In the genomic region with DNA sequence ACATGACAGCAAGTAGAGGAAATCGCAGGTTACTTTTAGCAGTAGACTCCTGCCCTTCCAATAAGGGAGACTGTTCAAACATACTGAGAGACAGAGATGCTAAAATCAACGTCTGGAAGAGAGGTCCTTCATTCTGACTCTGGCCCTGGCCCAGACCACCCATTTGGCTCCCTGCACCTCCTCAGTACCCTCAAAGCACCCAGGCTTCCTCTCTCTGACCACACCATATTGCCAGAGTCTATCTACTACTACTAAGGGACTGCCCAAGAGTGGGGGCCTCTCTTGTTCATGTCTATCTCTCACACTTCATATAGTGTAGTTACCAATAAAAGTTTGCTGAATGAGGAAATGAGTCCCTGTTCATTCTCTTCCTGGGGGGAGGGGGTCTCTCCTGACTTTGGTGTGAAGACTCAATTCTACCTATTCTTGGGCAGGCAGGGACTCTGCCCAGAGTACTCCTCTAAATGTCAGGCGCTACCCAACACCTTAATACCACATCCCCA, we compare ENCODE assay signal across 8 cellular contexts. TPM values are rescaled to one million over a fixed set of nuclear protein-coding genes. Genes with fewer than 3 reads are reported as not detected.
A peak's percentile ranks its signal among the peaks of the same experiment; 100 is the strongest.
DNase-seq lines count a peak whose midpoint lies in the region; ATAC-seq and TF ChIP-seq lines count a peak whose summit lies in the region.

No MANE protein-coding gene starts in this region.

- in situ Hi-C loops in brain microvascular endothelial cell (cut with HindIII; ENCODE audit: low pct_ligation_motif_present, low sequenced_read_pairs) (no loop called here), GM13976 (cut with MboI; ENCODE audit: low sequenced_read_pairs, unreplicated experiment) (no loop called here)

- peaks cover 100% of the 10 kb centered on the region for H3K79me2 ChIP-seq in osteoblast (ENCODE audit: insufficient read depth, low read length)

- TF ChIP-seq CTCF in Caco-2 (IDR thresholded peaks at IDR 0.05; ENCODE audit: insufficient read depth in 1 of 2, low read depth in 1 of 2, low read length in 1 of 2, severe bottlenecking in 1 of 2, unreplicated experiment in 1 of 2): no peak
- no peak for TF ChIP-seq CTCF in brain microvascular endothelial cell (IDR thresholded peaks at IDR 0.05; ENCODE audit: low read depth, low read length, missing control alignments)
- TF ChIP-seq CTCF in osteoblast (IDR thresholded peaks at IDR 0.05; ENCODE audit: extremely low read depth, low read depth, low read length): no peak
- no peak for TF ChIP-seq CTCF in GM13976 (IDR thresholded peaks at IDR 0.05; ENCODE audit: borderline replicate concordance, control extremely low read depth, extremely low read depth, insufficient read depth, missing control alignments)

- H4K20me1 ChIP-seq in osteoblast (ENCODE audit: insufficient read depth, low read length): peaks cover 48% of the 10 kb centered on the region

- peak overlapping the region; percentile 39 for H3K4me3 Mint-ChIP-seq in Caco-2 (ENCODE audit: unreplicated experiment)

- no peaks in the 10 kb centered on the region for H3K9me3 Mint-ChIP-seq in Caco-2 (ENCODE audit: unreplicated experiment)

- POLR2A ChIA-PET in Caco-2 (lab: Charles Lee): interaction anchor here (0.6 to 1.7 kb wide), 3 partner anchors 9 to 134 kb away, joined by 3 to 15 read pairs (median 8); a partner anchor contains a TSS

- H3K27me3 ChIP-seq in Caco-2 (replicated peaks; ENCODE audit: control insufficient read depth, insufficient read depth, low read length): no peaks in the 10 kb centered on the region
- no peaks in the 10 kb centered on the region for H3K27me3 ChIP-seq in brain microvascular endothelial cell (replicated peaks)
- no peaks in the 10 kb centered on the region for H3K27me3 ChIP-seq in osteoblast (ENCODE audit: insufficient read depth, low read length)

- peaks cover 27% of the 10 kb centered on the region for H3K36me3 Mint-ChIP-seq in Caco-2 (ENCODE audit: insufficient read depth, unreplicated experiment)

- intact Hi-C loops in Caco-2 (cut with micrococcal nuclease; ENCODE audit: unreplicated experiment): no loop called here

- DNase-seq in Caco-2 (no peak), brain microvascular endothelial cell (no peak), osteoblast (ENCODE audit: insufficient read length, low spot score, missing footprints) (no peak), mucosa of gallbladder (ENCODE audit: low spot score) (no peak), GM03348 (ENCODE audit: low spot score) (no peak), GM13976 (ENCODE audit: low spot score) (no peak)

- BruUV-seq in Caco-2 (replicated peaks; lab: Mats Ljungman, UMichigan): no TSS peak

- no peak overlapping the region for H2AFZ ChIP-seq in osteoblast (ENCODE audit: low read length)

- peaks cover 84% of the 10 kb centered on the region for H3K4me1 ChIP-seq in Caco-2
- H3K4me1 ChIP-seq in osteoblast (ENCODE audit: insufficient read depth, low read length): peaks cover 75% of the 10 kb centered on the region

- ATAC-seq in HG03095 (IDR thresholded peaks at IDR 0.05; ENCODE audit: unreplicated experiment) (peak; percentile 6), HG03097 (IDR thresholded peaks at IDR 0.05; ENCODE audit: low FRiP score, unreplicated experiment) (no peak)

- H3K4me2 ChIP-seq in osteoblast (ENCODE audit: insufficient read depth, low read length): peak overlapping the region; percentile 92

- H3K36me3 ChIP-seq in Caco-2 (ENCODE audit: control insufficient read depth, insufficient read depth, low read length): no peaks in the 10 kb centered on the region
- no peaks in the 10 kb centered on the region for H3K36me3 ChIP-seq in brain microvascular endothelial cell (replicated peaks)
- peaks cover 4% of the 10 kb centered on the region for H3K36me3 ChIP-seq in osteoblast (ENCODE audit: insufficient read depth, low read length)

- H3K27ac ChIP-seq in brain microvascular endothelial cell (peak overlapping the region; percentile 95), osteoblast (ENCODE audit: low read depth, low read length) (peak overlapping the region; percentile 95)

- H3K9me3 ChIP-seq in Caco-2 (no peaks in the 10 kb centered on the region), osteoblast (ENCODE audit: low read depth, low read length) (no peaks in the 10 kb centered on the region)

- H3K27me3 Mint-ChIP-seq in Caco-2 (ENCODE audit: insufficient read depth, unreplicated experiment): no peaks in the 10 kb centered on the region

- no peak overlapping the region for H3K4me3 ChIP-seq in Caco-2 (ENCODE audit: low read depth, low read length)
- H3K4me3 ChIP-seq in brain microvascular endothelial cell (ENCODE audit: low read depth, low read length): no peak overlapping the region
- peak overlapping the region; percentile 44 for H3K4me3 ChIP-seq in osteoblast (ENCODE audit: insufficient read depth, low read length)

- peaks cover 65% of the 10 kb centered on the region for H3K4me1 Mint-ChIP-seq in Caco-2 (ENCODE audit: low read depth, unreplicated experiment)

- peak overlapping the region; percentile 81 for H3K27ac Mint-ChIP-seq in Caco-2 (ENCODE audit: unreplicated experiment)

- CTCF ChIA-PET in Caco-2 (lab: Charles Lee): interaction anchor here (0.6 to 1.2 kb wide), 3 partner anchors 14 to 18 kb away, joined by 3 to 6 read pairs (median 3); no protein-coding TSS in a partner anchor

RNA-seq across cellular contexts. Expression of a gene that starts 8.5 kb away (rescaled TPM):
- total RNA-seq in Caco-2 (2022) (104 and 121 TPM in 2 replicates), osteoblast (63.7 and 76.3 TPM in 2 replicates), mucosa of gallbladder (66.8 TPM)
